ENCODE assay signal across 8 cellular contexts in the genomic region with DNA sequence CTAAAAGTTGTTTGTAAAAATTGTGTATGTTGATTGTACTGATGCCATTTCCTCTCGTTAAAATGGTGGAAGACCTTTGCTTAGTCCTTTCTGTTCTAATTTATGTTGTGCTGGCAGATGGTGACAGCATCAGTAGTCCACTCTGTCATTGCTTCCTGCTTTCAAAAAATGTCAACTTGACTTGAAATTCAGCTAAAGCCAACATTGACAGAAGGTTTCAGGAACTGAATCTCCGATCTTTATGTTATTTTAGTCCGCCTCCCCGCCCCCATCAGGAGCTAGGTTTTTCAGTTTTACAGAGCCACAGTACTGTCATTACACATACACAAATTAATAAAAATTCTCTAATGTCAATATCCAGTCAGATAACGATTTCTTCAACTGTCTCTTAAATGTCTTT. TPM values are rescaled to one million over a fixed set of nuclear protein-coding genes. Genes with fewer than 3 reads are reported as not detected.
DNase-seq lines count a peak whose midpoint lies in the region; ATAC-seq, FAIRE-seq and TF ChIP-seq lines count a peak whose summit lies in the region.

No MANE protein-coding gene starts in this region.

- H2AK5ac ChIP-seq in H1 (ENCODE audit: low read depth, low read length): no peak overlapping the region

- H3K27ac ChIP-seq in heart right ventricle: peak overlapping the region in 5 of 10 donors; percentile 95 to 99 (median 96)
- H3K27ac ChIP-seq in H1 (ENCODE audit: low read depth, low read length): no peak overlapping the region

- no peak overlapping the region for H4K5ac ChIP-seq in H1 (ENCODE audit: insufficient read length, low read depth, low read length)

- H2BK15ac ChIP-seq in H1 (ENCODE audit: low read length): no peak overlapping the region

- no peak overlapping the region for H3K23ac ChIP-seq in H1 (ENCODE audit: insufficient read length)

- H2BK12ac ChIP-seq in H1 (ENCODE audit: low read depth, low read length): no peak overlapping the region

- FAIRE-seq in H1 (lab: Jason Lieb, UNC) (no peak), urothelium cell line (lab: Jason Lieb, UNC) (no peak)

- peaks cover 0 to 8% (median 0%) of the 10 kb centered on the region in 9 donors for H3K36me3 ChIP-seq in heart right ventricle
- peaks cover 2 to 7% (median 4%) of the 10 kb centered on the region in 4 experiments; a peak in 6 of 8 replicates for H3K36me3 ChIP-seq in H1 (ENCODE audit: control insufficient read depth in 2 of 4, insufficient read depth in 4 of 4, low read length in 3 of 4)
- H3K36me3 ChIP-seq in skeletal muscle satellite cell (ENCODE audit: insufficient read depth, low read length): peaks cover 3% of the 10 kb centered on the region

- no peak for TF ChIP-seq RAD21 in H1 (IDR thresholded peaks at IDR 0.05 in 1 of 2, conservative IDR thresholded peaks at IDR 0.05 in 1 of 2; ENCODE audit: low read depth in 2 of 2, low read length in 2 of 2)

- TF ChIP-seq EP300 in H1 (IDR thresholded peaks at IDR 0.05; ENCODE audit: borderline replicate concordance in 1 of 2, low read depth in 2 of 2, low read length in 2 of 2): no peak

- H4K91ac ChIP-seq in H1 (replicated peaks; ENCODE audit: insufficient read length, low read length): no peak overlapping the region

- CTCF ChIA-PET in H1 (lab: Charles Lee; ENCODE audit: partially characterized antibody): interaction anchor here (0.5 to 5.7 kb wide), 9 partner anchors 8 to 287 kb away, joined by 3 to 39 read pairs (median 3); no protein-coding TSS in a partner anchor

- TF ChIP-seq CTCF in heart right ventricle (IDR thresholded peaks at IDR 0.05) (no peak), H1 (IDR thresholded peaks at IDR 0.05; ENCODE audit: control extremely low read depth in 1 of 3, insufficient read depth in 1 of 3, low read depth in 1 of 3, low read length in 3 of 3) (no peak)

- H3K18ac ChIP-seq in H1 (ENCODE audit: extremely low read depth, low read length): no peak overlapping the region

- WGBS in heart right ventricle, 2 donors: 65 to 66% methylated on average over 5 of the region's 5 CpGs
- WGBS in H1 (ENCODE audit: extremely low coverage in 1 of 2, insufficient coverage in 1 of 2, insufficient read length in 1 of 2, insufficient replicate concordance in 2 of 2, low coverage in 1 of 2, low lambda C conversion rate in 2 of 2, missing lambda C conversion rate in 1 of 2), 2 experiments: 87% methylated on average over 5 of the region's 5 CpGs; no CpG with 5 or more reads in 1 of the 2 experiments

- H4K20me1 ChIP-seq in H1 (replicated peaks in 1 of 2; ENCODE audit: control insufficient read depth in 1 of 2, insufficient read depth in 2 of 2, low read length in 2 of 2): no peaks in the 10 kb centered on the region

- no peak overlapping the region for H2BK5ac ChIP-seq in H1 (ENCODE audit: low read depth, low read length)

- H2BK20ac ChIP-seq in H1 (ENCODE audit: low read length): no peak overlapping the region

- no peak overlapping the region for H3K56ac ChIP-seq in H1 (replicated peaks; ENCODE audit: insufficient read length, low read depth, low read length)

- H3K4me2 ChIP-seq in H1 (ENCODE audit: insufficient read depth in 1 of 2, low read depth in 2 of 2, low read length in 2 of 2) (peak overlapping the region; percentile 90 to 93; a peak in 2 of 4 replicates), skeletal muscle satellite cell (ENCODE audit: low read length) (peak overlapping the region; percentile 91)

- peaks cover 11 to 52% (median 41%) of the 10 kb centered on the region in 9 donors for H3K4me1 ChIP-seq in heart right ventricle
- H3K4me1 ChIP-seq in H1 (replicated peaks in 1 of 4; ENCODE audit: control insufficient read depth in 3 of 4, insufficient read depth in 4 of 4, low read length in 3 of 4): peaks cover 0 to 10% (median 7%) of the 10 kb centered on the region in 4 experiments; a peak in 6 of 7 replicates
- H3K4me1 ChIP-seq in skeletal muscle satellite cell (ENCODE audit: control insufficient read depth, insufficient read depth, low read length): peaks cover 33% of the 10 kb centered on the region

- H3K14ac ChIP-seq in H1 (ENCODE audit: insufficient read length): no peak overlapping the region

- TF ChIP-seq POLR2A in H1 (IDR thresholded peaks at IDR 0.05; ENCODE audit: control extremely low read depth in 1 of 2, low read depth in 2 of 2, low read length in 2 of 2): no peak

- DNase-seq in heart right ventricle (no peak), left ventricle myocardium superior (no peak), NOMO-1 (lab: John Stamatoyannopoulos, UW; ENCODE audit: unreplicated experiment in 2 of 2) (peak; percentile 79 to 97), H1 (ENCODE audit: low read depth in 1 of 2, low spot score in 2 of 2) (no peak), DMS153 (lab: John Stamatoyannopoulos, UW) (no peak), SW 1271 (lab: John Stamatoyannopoulos, UW) (no peak), urothelium cell line (ENCODE audit: low spot score) (no peak)

- no peak overlapping the region for H3K4ac ChIP-seq in H1 (replicated peaks; ENCODE audit: insufficient read length, low read depth, low read length)

- no peak overlapping the region for H2AFZ ChIP-seq in H1 (ENCODE audit: low read length)

- H3K27me3 ChIP-seq in heart right ventricle: no peaks in the 10 kb centered on the region
- no peaks in the 10 kb centered on the region for H3K27me3 ChIP-seq in H1 (replicated peaks in 1 of 4; ENCODE audit: control insufficient read depth in 3 of 4, extremely low read depth in 1 of 4, insufficient read depth in 3 of 4, low read length in 3 of 4)
- H3K27me3 ChIP-seq in skeletal muscle satellite cell (ENCODE audit: control insufficient read depth, insufficient read depth, low read length): no peaks in the 10 kb centered on the region

- POLR2A ChIA-PET in H1 (lab: Charles Lee; ENCODE audit: partially characterized antibody): interaction anchor here (2.7 kb wide), 1 partner anchor 179 kb away, joined by 13 read pairs; no protein-coding TSS in a partner anchor

- ATAC-seq in heart right ventricle: no peak
- ATAC-seq in left ventricle myocardium superior: no peak

- no peak overlapping the region for H4K8ac ChIP-seq in H1 (ENCODE audit: extremely low read depth, insufficient read depth, low read length)

- H3K4me3 ChIP-seq in heart right ventricle (peak overlapping the region in 8 of 10 donors; percentile 71 to 90 (median 79)), H1 (ENCODE audit: extremely low read depth in 1 of 4, insufficient read depth in 2 of 4, low read depth in 3 of 4, low read length in 4 of 4) (peak overlapping the region in 3 of 4 experiments; percentile 68 to 81 (median 80); a peak in 6 of 8 replicates), skeletal muscle satellite cell (ENCODE audit: low read length) (peak overlapping the region; percentile 83)

- H3K9ac ChIP-seq in H1 (replicated peaks in 1 of 4; ENCODE audit: extremely low read depth in 1 of 4, low read depth in 3 of 4, low read length in 3 of 4) (no peak overlapping the region; a peak in 1 of 7 replicates), skeletal muscle satellite cell (ENCODE audit: low read depth, low read length) (peak overlapping the region; percentile 98)

- H3K9me3 ChIP-seq in heart right ventricle (no peaks in the 10 kb centered on the region), H1 (ENCODE audit: insufficient read depth in 2 of 2, low read depth in 1 of 2, low read length in 1 of 2) (no peaks in the 10 kb centered on the region), skeletal muscle satellite cell (replicated peaks; ENCODE audit: low read length) (no peaks in the 10 kb centered on the region)

- H3K79me2 ChIP-seq in H1 (ENCODE audit: control insufficient read depth in 1 of 2, insufficient read depth in 2 of 2, low read length in 2 of 2): peaks cover 0 to 51% of the 10 kb centered on the region in 2 experiments; a peak in 2 of 4 replicates

- intact Hi-C loops in heart right ventricle (cut with DNase I): loop anchor here in 4 of 10 donors (5.0 to 10.0 kb wide), 5 partner anchors 115 to 1765 kb away; partner anchors contain the start of genes AMOTL2 (in 2 of the 4), NPHP3 (in 1 of the 4) and TOPBP1 (in 1 of the 4)
- intact Hi-C loops in left ventricle myocardium superior (cut with micrococcal nuclease): loop anchor here (10.0 kb wide), 1 partner anchor 283 kb away; no protein-coding TSS in a partner anchor

- peaks cover 7% of the 10 kb centered on the region; the same call in 1 of the 2 replicates for H3K79me1 ChIP-seq in H1 (ENCODE audit: low read depth, low read length)

- peaks cover 11% of the 10 kb centered on the region for H3K23me2 ChIP-seq in H1 (ENCODE audit: low read depth, low read length)

- H2BK120ac ChIP-seq in H1 (replicated peaks; ENCODE audit: low read depth, low read length): no peak overlapping the region

TF ChIP-seq in H1, 55 proteins besides CTCF, POLR2A, EP300 and RAD21 (continues in another document):
- TF ChIP-seq RBBP5 (IDR thresholded peaks at IDR 0.05; ENCODE audit: borderline replicate concordance, low read depth, low read length): no peak

RNA-seq across cellular contexts. Expression of gene CEP63, which starts 1.5 kb away (rescaled TPM):
- total RNA-seq in heart right ventricle (10 to 100 TPM; 27.6 to 38.8 (median 31.0) TPM), left ventricle myocardium superior (35.1 TPM)
- polyA plus RNA-seq in heart right ventricle (10 to 100 TPM; 20.1 to 24.9 TPM), H1 (2011; rRNA removed) (4.5 and 5.3 TPM in 2 replicates)
- 15.5 and 18.2 TPM in 2 replicates for total RNA-seq in H1 (2021; fragmentation: NEBNext Ultra II Directional; extraction: Animal tissue kit (Norgen Biotek cat#: 25700))
- polyA plus RNA-seq in H1 (2011; cell fraction: cytosol; rRNA removed): 11.4 TPM
- polyA plus RNA-seq in H1 (2011; cell fraction: nucleus; rRNA removed): 16.1 TPM
- 12.9 to 18.9 TPM (median 15.6 TPM) in 4 replicates for polyA plus RNA-seq in H1 (2012, experiment 1 of 2)
- 1.0 TPM for polyA plus RNA-seq in H1 (2012, experiment 2 of 2)
- 19.9 TPM for polyA plus RNA-seq in H1 (2013, experiment 1 of 2)
- 20.7 TPM for polyA plus RNA-seq in H1 (2013, experiment 2 of 2)
- 3.9 and 11.1 TPM in 2 replicates for polyA minus RNA-seq in H1 (2011; rRNA and poly(A)+ RNA removed)
- 10.1 TPM for polyA minus RNA-seq in H1 (2011; cell fraction: cytosol; rRNA and poly(A)+ RNA removed)
- 35.0 TPM for polyA minus RNA-seq in H1 (2011; cell fraction: nucleus; rRNA and poly(A)+ RNA removed)
- 5.3 and 9.4 TPM in 2 replicates for total RNA-seq in skeletal muscle satellite cell (2012; rRNA removed)

RNA-seq across cellular contexts. Expression of gene ANAPC13, which starts 1.6 kb away (rescaled TPM):
- total RNA-seq in heart right ventricle (100 to 1,000 TPM in 1 of 10 donors, 10 to 100 TPM in 9; 68.2 to 119 (median 84.0) TPM), left ventricle myocardium superior (75.6 TPM)
- polyA plus RNA-seq in heart right ventricle (10 to 100 TPM; 25.7 to 81.3 TPM), H1 (2011; rRNA removed) (17.0 and 33.3 TPM in 2 replicates)
- total RNA-seq in H1 (2021; fragmentation: NEBNext Ultra II Directional; extraction: Animal tissue kit (Norgen Biotek cat#: 25700)): 31.0 and 34.0 TPM in 2 replicates
- 43.8 TPM for polyA plus RNA-seq in H1 (2011; cell fraction: cytosol; rRNA removed)
- 4.2 TPM for polyA plus RNA-seq in H1 (2011; cell fraction: nucleus; rRNA removed)
- polyA plus RNA-seq in H1 (2012, experiment 1 of 2): 30.0 to 63.3 TPM (median 32.0 TPM) in 4 replicates
- polyA plus RNA-seq in H1 (2012, experiment 2 of 2): 8.1 TPM
- polyA plus RNA-seq in H1 (2013, experiment 1 of 2): 20.6 TPM
- 22.3 TPM for polyA plus RNA-seq in H1 (2013, experiment 2 of 2)
- 13.7 and 16.9 TPM in 2 replicates for polyA minus RNA-seq in H1 (2011; rRNA and poly(A)+ RNA removed)
- polyA minus RNA-seq in H1 (2011; cell fraction: cytosol; rRNA and poly(A)+ RNA removed): 7.8 TPM
- 9.8 TPM for polyA minus RNA-seq in H1 (2011; cell fraction: nucleus; rRNA and poly(A)+ RNA removed)
- total RNA-seq in skeletal muscle satellite cell (2012; rRNA removed): 70.0 and 77.1 TPM in 2 replicates

Comparison
In these comparisons a context has a peak if more than half of its experiments do, and no peak if none do; other contexts are left out.
1. DNase-seq: peak in NOMO-1 (2 of 2); none in heart right ventricle (0 of 2), left ventricle myocardium superior (single experiment), H1 (0 of 2), DMS153 (single experiment), SW 1271 (0 of 2) and urothelium cell line (single experiment).
2. Peak in every context shown above with its lines, with median percentiles within 50 percentile points of each other: H3K4me3 ChIP-seq.